10 cellular contexts compared by ENCODE assay signal in the genomic region with DNA sequence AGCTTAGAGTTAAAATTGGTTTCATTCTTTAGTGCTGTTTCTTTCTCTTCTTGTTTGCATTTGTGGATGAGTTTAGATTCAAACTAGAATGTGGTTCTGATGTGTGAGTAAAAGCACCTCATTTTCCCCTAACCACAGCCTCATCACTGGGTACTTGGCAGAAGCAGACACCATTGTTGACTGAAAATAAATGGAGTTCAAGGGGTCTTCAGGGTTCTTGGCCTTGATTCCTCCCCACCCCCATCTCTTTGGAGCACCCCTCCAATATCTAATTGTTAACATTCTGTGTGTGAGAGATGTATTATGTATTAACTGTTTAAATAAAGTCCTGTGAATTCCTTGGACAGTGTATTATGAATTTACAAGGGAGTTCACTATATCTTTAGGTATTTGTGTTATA. TPM values are rescaled to one million over a fixed set of nuclear protein-coding genes. Genes with fewer than 3 reads are reported as not detected.
DNase-seq lines count a peak whose midpoint lies in the region; ATAC-seq and TF ChIP-seq lines count a peak whose summit lies in the region.
"Had no signal": no experiment of that assay in that cellular context is flagged by ENCODE, and none has a peak within 500 bp of the region (broad histone marks: within the 10 kb centered on the region; RNA-seq: fewer than 3 reads in every experiment).

No MANE protein-coding gene starts in this region.

- no peak for TF ChIP-seq CTCF in CD4-positive, alpha-beta T cell (IDR thresholded peaks at IDR 0.05)
- no peak for TF ChIP-seq CTCF in sigmoid colon (IDR thresholded peaks at IDR 0.05)

- no peaks in the 10 kb centered on the region for H3K27me3 ChIP-seq in CD4-positive, alpha-beta T cell (ENCODE audit: control insufficient read depth, insufficient read depth, low read length)
- H3K27me3 ChIP-seq in sigmoid colon = no peaks in the 10 kb centered on the region
- H3K27me3 ChIP-seq: upper lobe of left lung had no signal

- no peaks in the 10 kb centered on the region for H3K36me3 ChIP-seq in sigmoid colon
- H3K36me3 ChIP-seq: upper lobe of left lung had no signal

- no peak for DNase-seq in CD4-positive, alpha-beta T cell
- no peak for DNase-seq in activated naive CD8-positive, alpha-beta T cell treated with anti-CD3 and anti-CD28 coated beads, Interleukin-2, amount 10 ng/mL, durations not matched to agents 7 days and 5 days
- DNase-seq in sigmoid colon = no peak
- DNase-seq in Right ventricle myocardium inferior (ENCODE audit: missing footprints) = no peak
- DNase-seq in AG08395 (ENCODE audit: low spot score) = no peak
- no peak for DNase-seq in cardiac septum (ENCODE audit: low spot score)
- DNase-seq: upper lobe of left lung had no signal

- POLR2A ChIA-PET in CD4-positive, alpha-beta T cell (lab: Charles Lee) = interaction anchor here (1.2 to 1.3 kb wide), 2 partner anchors 57 to 59 kb away, joined by 3 to 8 read pairs; no protein-coding TSS in a partner anchor
- POLR2A ChIA-PET in activated naive CD8-positive, alpha-beta T cell treated with anti-CD3 and anti-CD28 coated beads, Interleukin-2, amount 10 ng/mL, durations not matched to agents 7 days and 5 days (lab: Charles Lee) = interaction anchor here (0.7 to 1.5 kb wide), 6 partner anchors 25 to 134 kb away, joined by 3 to 5 read pairs (median 4); a partner anchor contains a TSS

- H3K27ac Mint-ChIP-seq in CD4-positive, alpha-beta T cell = peak overlapping the region; percentile 63
- peak overlapping the region; percentile 96 for H3K27ac Mint-ChIP-seq in activated naive CD8-positive, alpha-beta T cell treated with anti-CD3 and anti-CD28 coated beads, Interleukin-2, amount 10 ng/mL, durations not matched to agents 7 days and 5 days

- H3K4me1 Mint-ChIP-seq in CD4-positive, alpha-beta T cell (ENCODE audit: low read depth) = peaks cover 76% of the 10 kb centered on the region
- H3K4me1 Mint-ChIP-seq in activated naive CD8-positive, alpha-beta T cell treated with anti-CD3 and anti-CD28 coated beads, Interleukin-2, amount 10 ng/mL, durations not matched to agents 7 days and 5 days = peaks cover 69% of the 10 kb centered on the region

- no peak overlapping the region for H3K4me3 Mint-ChIP-seq in CD4-positive, alpha-beta T cell
- H3K4me3 Mint-ChIP-seq in activated naive CD8-positive, alpha-beta T cell treated with anti-CD3 and anti-CD28 coated beads, Interleukin-2, amount 10 ng/mL, durations not matched to agents 7 days and 5 days = peak overlapping the region; percentile 75

- no peak for ATAC-seq in CD4-positive, alpha-beta T cell (ENCODE audit: poor library complexity)
- ATAC-seq in GM19372 (IDR thresholded peaks at IDR 0.05; ENCODE audit: low read depth, unreplicated experiment) (peak; percentile 46), HG03196 (IDR thresholded peaks at IDR 0.05; ENCODE audit: unreplicated experiment) (peak; percentile 38), Right ventricle myocardium inferior (no peak)
- peak; percentile 53 for ATAC-seq in activated naive CD8-positive, alpha-beta T cell treated with anti-CD3 and anti-CD28 coated beads, Interleukin-2, amount 10 ng/mL, durations not matched to agents 7 days and 5 days (ENCODE audit: low read depth)

- no peaks in the 10 kb centered on the region for H3K27me3 Mint-ChIP-seq in CD4-positive, alpha-beta T cell
- H3K27me3 Mint-ChIP-seq in activated naive CD8-positive, alpha-beta T cell treated with anti-CD3 and anti-CD28 coated beads, Interleukin-2, amount 10 ng/mL, durations not matched to agents 7 days and 5 days = no peaks in the 10 kb centered on the region

- no peak overlapping the region for H3K27ac ChIP-seq in CD4-positive, alpha-beta T cell (ENCODE audit: low read depth, low read length)
- no peak overlapping the region for H3K27ac ChIP-seq in sigmoid colon
- H3K27ac ChIP-seq: upper lobe of left lung had no signal

- intact Hi-C loops in CD4-positive, alpha-beta T cell (cut with DNase I, micrococcal nuclease) = no loop called here
- intact Hi-C loops in sigmoid colon (cut with DNase I) = no loop called here
- intact Hi-C loops in Right ventricle myocardium inferior (cut with DNase I) = no loop called here
- intact Hi-C loops in cardiac septum (cut with DNase I) = no loop called here

- TF ChIP-seq EP300 in sigmoid colon (IDR thresholded peaks at IDR 0.05) = no peak

- no peaks in the 10 kb centered on the region for H3K9me3 Mint-ChIP-seq in CD4-positive, alpha-beta T cell
- no peaks in the 10 kb centered on the region for H3K9me3 Mint-ChIP-seq in activated naive CD8-positive, alpha-beta T cell treated with anti-CD3 and anti-CD28 coated beads, Interleukin-2, amount 10 ng/mL, durations not matched to agents 7 days and 5 days
- H3K9me3 Mint-ChIP-seq: CD14-positive monocyte had no signal

- no peaks in the 10 kb centered on the region for H3K9me3 ChIP-seq in CD4-positive, alpha-beta T cell (ENCODE audit: control insufficient read depth, low read length)
- no peaks in the 10 kb centered on the region for H3K9me3 ChIP-seq in sigmoid colon
- H3K9me3 ChIP-seq: upper lobe of left lung had no signal

- H3K36me3 Mint-ChIP-seq in CD4-positive, alpha-beta T cell (ENCODE audit: low read depth) = peaks cover 7% of the 10 kb centered on the region
- H3K36me3 Mint-ChIP-seq in activated naive CD8-positive, alpha-beta T cell treated with anti-CD3 and anti-CD28 coated beads, Interleukin-2, amount 10 ng/mL, durations not matched to agents 7 days and 5 days = peaks cover 8% of the 10 kb centered on the region

- TF ChIP-seq POLR2A in sigmoid colon (IDR thresholded peaks at IDR 0.05) = no peak

- no peak overlapping the region for H3K4me3 ChIP-seq in sigmoid colon
- H3K4me3 ChIP-seq: upper lobe of left lung had no signal

- CTCF ChIA-PET in CD4-positive, alpha-beta T cell (lab: Charles Lee) = interaction anchor here (0.7 kb wide), 1 partner anchor 399 kb away, joined by 3 read pairs; no protein-coding TSS in a partner anchor

- peaks cover 0 to 56% (median 40%) of the 10 kb centered on the region in 4 donors for H3K4me1 ChIP-seq in sigmoid colon

RNA-seq across cellular contexts. Expression of a gene that starts 59.6 kb away (rescaled TPM):
- 10 to 100 TPM; 32.0 to 33.0 TPM for total RNA-seq in CD4-positive, alpha-beta T cell
- 10 to 100 TPM; 30.0 to 31.5 TPM for total RNA-seq in activated naive CD8-positive, alpha-beta T cell treated with anti-CD3 and anti-CD28 coated beads, Interleukin-2, amount 10 ng/mL, durations not matched to agents 7 days and 5 days
- 1 to 10 TPM; 6.1 to 7.8 (median 6.8) TPM for total RNA-seq in sigmoid colon
- polyA plus RNA-seq in sigmoid colon = 1 to 10 TPM; 1.8 to 7.3 (median 2.1) TPM
- total RNA-seq in Right ventricle myocardium inferior = 8.4 TPM
- total RNA-seq in cardiac septum = 4.5 TPM

Comparison
In these comparisons a context has a peak if more than half of its experiments do, and no peak if none do; other contexts are left out.
1. ATAC-seq: peak in GM19372 (single experiment), HG03196 (single experiment) and activated naive CD8-positive, alpha-beta T cell treated with anti-CD3 and anti-CD28 coated beads, Interleukin-2, amount 10 ng/mL, durations not matched to agents 7 days and 5 days (single experiment); none in CD4-positive, alpha-beta T cell (single experiment) and Right ventricle myocardium inferior (single experiment).